In the genomic region with DNA sequence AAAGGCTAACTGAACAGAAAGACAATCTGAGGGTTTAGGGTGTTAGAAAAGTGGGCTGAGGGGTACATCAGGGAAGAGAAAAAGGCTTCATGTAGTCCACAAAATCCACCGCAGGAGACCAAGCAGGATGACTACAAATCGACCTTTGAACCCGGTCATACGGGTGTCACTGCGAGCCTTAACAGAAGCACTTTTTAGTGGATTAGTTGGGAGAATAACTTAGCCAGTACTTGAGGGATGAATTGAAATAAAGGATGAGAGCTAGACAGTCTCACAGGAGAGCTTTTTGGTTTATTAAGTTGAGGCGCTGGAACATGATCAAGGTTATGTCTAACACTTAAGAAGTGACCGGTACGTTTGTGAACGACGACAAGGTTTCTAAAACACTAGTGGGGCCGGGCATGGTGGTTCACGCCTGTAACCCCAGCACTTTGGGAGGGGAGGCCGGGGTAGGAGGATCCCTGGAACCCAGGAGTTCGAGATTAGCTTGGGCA, we compare ENCODE assay signal across 8 cellular contexts. TPM values are rescaled to one million over a fixed set of nuclear protein-coding genes. Genes with fewer than 3 reads are reported as not detected.
A peak's percentile ranks its signal among the peaks of the same experiment; 100 is the strongest.
DNase-seq lines count a peak whose midpoint lies in the region; ATAC-seq, FAIRE-seq and TF ChIP-seq lines count a peak whose summit lies in the region.

No MANE protein-coding gene starts in this region.

- peaks cover 20% of the 10 kb centered on the region for H3K4me1 Mint-ChIP-seq in Caco-2 (ENCODE audit: low read depth, unreplicated experiment)
- peaks cover 30% of the 10 kb centered on the region for H3K4me1 Mint-ChIP-seq in osteocyte (ENCODE audit: unreplicated experiment)

- no peaks in the 10 kb centered on the region for H4K20me1 ChIP-seq in OCI-LY1 (ENCODE audit: insufficient read depth, low read length)
- H4K20me1 ChIP-seq in endothelial cell of umbilical vein (replicated peaks; ENCODE audit: control insufficient read depth, extremely low read depth, insufficient read depth, low read length) = peaks cover 7% of the 10 kb centered on the region

- H3K9me3 Mint-ChIP-seq in Caco-2 (ENCODE audit: unreplicated experiment) = no peaks in the 10 kb centered on the region
- H3K9me3 Mint-ChIP-seq in osteocyte (ENCODE audit: unreplicated experiment) = no peaks in the 10 kb centered on the region

- peaks cover 19% of the 10 kb centered on the region for H3K4me1 ChIP-seq in Caco-2
- peaks cover 17% of the 10 kb centered on the region for H3K4me1 ChIP-seq in OCI-LY1 (ENCODE audit: insufficient read depth, low read length, severe bottlenecking)
- peaks cover 13% of the 10 kb centered on the region for H3K4me1 ChIP-seq in endothelial cell of umbilical vein (ENCODE audit: control insufficient read depth, extremely low read depth, insufficient read depth, low read length)

- H3K9me1 ChIP-seq in endothelial cell of umbilical vein (replicated peaks; ENCODE audit: control insufficient read depth, extremely low read depth, insufficient read depth, low read length) = no peaks in the 10 kb centered on the region

- H3K4me3 ChIP-seq in Caco-2 (ENCODE audit: low read depth, low read length) (peak overlapping the region; percentile 50), OCI-LY1 (ENCODE audit: low read depth, low read length, poor library complexity, severe bottlenecking) (peak overlapping the region; percentile 69), endothelial cell of umbilical vein (replicated peaks in 1 of 3; ENCODE audit: insufficient read depth in 1 of 3, low read depth in 1 of 3, low read length in 3 of 3) (peak overlapping the region in 2 of 3 experiments; percentile 32 to 77)

- ATAC-seq in GM18868 (IDR thresholded peaks at IDR 0.05; ENCODE audit: unreplicated experiment) (no peak), HG02610 (IDR thresholded peaks at IDR 0.05; ENCODE audit: unreplicated experiment) (no peak), HG02763 (IDR thresholded peaks at IDR 0.05; ENCODE audit: unreplicated experiment) (no peak)

- H3K79me2 ChIP-seq in OCI-LY1 (ENCODE audit: insufficient read depth, low read length) (no peaks in the 10 kb centered on the region), endothelial cell of umbilical vein (ENCODE audit: control insufficient read depth, insufficient read depth, low read length) (peaks cover 33% of the 10 kb centered on the region)

- TF ChIP-seq CTCF in Caco-2 (IDR thresholded peaks at IDR 0.05; ENCODE audit: insufficient read depth in 1 of 2, low read depth in 1 of 2, low read length in 1 of 2, severe bottlenecking in 1 of 2, unreplicated experiment in 1 of 2) = no peak
- TF ChIP-seq CTCF in OCI-LY1 (IDR thresholded peaks at IDR 0.05; ENCODE audit: low read length) = no peak
- TF ChIP-seq CTCF in endothelial cell of umbilical vein (IDR thresholded peaks at IDR 0.05; ENCODE audit: extremely low read depth in 1 of 2, insufficient read depth in 1 of 2, low read depth in 1 of 2, low read length in 2 of 2) = no peak
- no peak for TF ChIP-seq CTCF in osteocyte (IDR thresholded peaks at IDR 0.05)

- CTCF ChIA-PET in Caco-2 (lab: Charles Lee) = no interaction called here
- CTCF ChIA-PET in endothelial cell of umbilical vein (lab: Charles Lee) = no interaction called here

- POLR2A ChIA-PET in Caco-2 (lab: Charles Lee) (interaction anchor here (0.7 kb wide), 1 partner anchor 176 kb away, joined by 6 read pairs; no protein-coding TSS in a partner anchor), endothelial cell of umbilical vein (lab: Charles Lee) (no interaction called here)

- FAIRE-seq in endothelial cell of umbilical vein (lab: Jason Lieb, UNC) = no peak

- H3K27ac Mint-ChIP-seq in Caco-2 (ENCODE audit: unreplicated experiment) (peak overlapping the region; percentile 99), osteocyte (ENCODE audit: unreplicated experiment) (peak overlapping the region; percentile 96)

- H3K36me3 ChIP-seq in Caco-2 (ENCODE audit: control insufficient read depth, insufficient read depth, low read length) (no peaks in the 10 kb centered on the region), OCI-LY1 (ENCODE audit: insufficient read depth, low read length) (no peaks in the 10 kb centered on the region), endothelial cell of umbilical vein (ENCODE audit: control insufficient read depth in 2 of 2, extremely low read depth in 1 of 2, insufficient read depth in 2 of 2, low read length in 2 of 2) (no peaks in the 10 kb centered on the region)

- no peak for TF ChIP-seq POLR2A in endothelial cell of umbilical vein (IDR thresholded peaks at IDR 0.05; ENCODE audit: low read depth, low read length)

- DNase-seq in Caco-2 (peak; percentile 45 to 55), endothelial cell of umbilical vein (ENCODE audit: low read depth, low spot score) (no peak), osteocyte (ENCODE audit: extremely low spot score, unreplicated experiment) (no peak)
- DNase-seq in central memory CD4-positive, alpha-beta T cell = no peak

- H3K27me3 ChIP-seq in Caco-2 (replicated peaks; ENCODE audit: control insufficient read depth, insufficient read depth, low read length) (no peaks in the 10 kb centered on the region), OCI-LY1 (ENCODE audit: insufficient read depth, low read length) (peaks cover 2% of the 10 kb centered on the region; the same call in 1 of the 2 replicates), endothelial cell of umbilical vein (ENCODE audit: control insufficient read depth in 2 of 2, insufficient read depth in 2 of 2, low read length in 2 of 2) (no peaks in the 10 kb centered on the region)

- H2AFZ ChIP-seq in OCI-LY1 (ENCODE audit: low read length) (peak overlapping the region; percentile 65), endothelial cell of umbilical vein (ENCODE audit: low read depth, low read length) (peak overlapping the region; percentile 100)

- H3K4me3 Mint-ChIP-seq in Caco-2 (ENCODE audit: unreplicated experiment) (peak overlapping the region; percentile 95), osteocyte (ENCODE audit: unreplicated experiment) (peak overlapping the region; percentile 97)

- no peaks in the 10 kb centered on the region for H3K9me3 ChIP-seq in Caco-2
- H3K9me3 ChIP-seq in OCI-LY1 (ENCODE audit: low read length) = no peaks in the 10 kb centered on the region
- no peaks in the 10 kb centered on the region for H3K9me3 ChIP-seq in endothelial cell of umbilical vein (replicated peaks; ENCODE audit: control insufficient read depth, insufficient read depth, low read length)

- peak overlapping the region; percentile 62; the same call in 1 of the 2 replicates for H3K9ac ChIP-seq in OCI-LY1 (ENCODE audit: low read length)
- H3K9ac ChIP-seq in endothelial cell of umbilical vein (replicated peaks; ENCODE audit: extremely low read depth, insufficient read depth, low read length) = peak overlapping the region; percentile 88

- no peaks in the 10 kb centered on the region for H3K9me2 ChIP-seq in OCI-LY1 (ENCODE audit: low read depth, low read length)

- no peak overlapping the region for H3K27ac ChIP-seq in OCI-LY1 (ENCODE audit: low read depth, low read length, poor library complexity, severe bottlenecking)
- H3K27ac ChIP-seq in endothelial cell of umbilical vein (ENCODE audit: insufficient read depth, low read depth, low read length) = peak overlapping the region; percentile 90

- intact Hi-C loops in Caco-2 (cut with micrococcal nuclease; ENCODE audit: unreplicated experiment) = no loop called here
- intact Hi-C loops in endothelial cell of umbilical vein (cut with micrococcal nuclease) = no loop called here

- dilution Hi-C loops in endothelial cell of umbilical vein (cut with MboI; ENCODE audit: extremely low pct_ligation_motif_present, low sequenced_read_pairs) = no loop called here

- H3F3A ChIP-seq in OCI-LY1 (ENCODE audit: insufficient read depth, low read length) = 0 out of 2 replicates have a peak, but pooled peaks cover 5% of the 10 kb centered on the region

- H3K36me3 Mint-ChIP-seq in Caco-2 (ENCODE audit: insufficient read depth, unreplicated experiment) (peaks cover 22% of the 10 kb centered on the region), osteocyte (ENCODE audit: unreplicated experiment) (no peaks in the 10 kb centered on the region)

- H3K27me3 Mint-ChIP-seq in Caco-2 (ENCODE audit: insufficient read depth, unreplicated experiment) (no peaks in the 10 kb centered on the region), osteocyte (ENCODE audit: unreplicated experiment) (no peaks in the 10 kb centered on the region)

- BruUV-seq in Caco-2 (replicated peaks; lab: Mats Ljungman, UMichigan) = no TSS peak
- no TSS peak for BruUV-seq in endothelial cell of umbilical vein (replicated peaks; lab: Mats Ljungman, UMichigan)

- H3K4me2 ChIP-seq in OCI-LY1 (ENCODE audit: low read length) (peak overlapping the region; percentile 86), endothelial cell of umbilical vein (ENCODE audit: insufficient read depth, low read length) (peak overlapping the region; percentile 91)

TF ChIP-seq in endothelial cell of umbilical vein, 7 proteins besides CTCF, POLR2A, EP300 and RAD21:
- TF ChIP-seq GATA2 (IDR thresholded peaks at IDR 0.05; ENCODE audit: insufficient read depth, insufficient read length, low read depth, low read length) (no peak), MAX (IDR thresholded peaks at IDR 0.05; ENCODE audit: insufficient read depth, insufficient read length) (no peak), EZH2 (IDR thresholded peaks at IDR 0.05; ENCODE audit: borderline replicate concordance, low read depth, low read length, severe bottlenecking) (no peak), FOS (IDR thresholded peaks at IDR 0.05; ENCODE audit: borderline replicate concordance, insufficient read depth, low read length) (no peak), MYC (IDR thresholded peaks at IDR 0.05; ENCODE audit: low read depth, low read length) (no peak), JUN (IDR thresholded peaks at IDR 0.05; ENCODE audit: borderline replicate concordance, insufficient read depth, insufficient read length, low read depth) (no peak), POLR2AphosphoS5 (IDR thresholded peaks at IDR 0.05; ENCODE audit: insufficient read depth, low read depth, low read length) (no peak)

RNA-seq across cellular contexts. Expression of gene SOCS5, which starts 1.2 kb away (rescaled TPM):
- total RNA-seq in Caco-2 (2022) (19.7 and 19.8 TPM in 2 replicates), endothelial cell of umbilical vein (9.0 and 9.3 TPM in 2 replicates), osteocyte (23.4 and 24.1 TPM in 2 replicates)
- polyA plus RNA-seq in endothelial cell of umbilical vein = 3.6 and 4.4 TPM in 2 replicates
- polyA plus RNA-seq in endothelial cell of umbilical vein (2011; cell fraction: cytosol; rRNA removed) = 4.6 and 4.9 TPM in 2 replicates
- polyA plus RNA-seq in endothelial cell of umbilical vein (2011; cell fraction: nucleus; rRNA removed) = 5.0 and 5.3 TPM in 2 replicates
- 6.1 and 7.5 TPM in 2 replicates for polyA plus RNA-seq in endothelial cell of umbilical vein (2012)
- 13.8 and 14.9 TPM in 2 replicates for polyA minus RNA-seq in endothelial cell of umbilical vein
- polyA minus RNA-seq in endothelial cell of umbilical vein (2011; cell fraction: cytosol; rRNA and poly(A)+ RNA removed) = 8.1 TPM
- 10.9 and 14.4 TPM in 2 replicates for polyA minus RNA-seq in endothelial cell of umbilical vein (2011; cell fraction: nucleus; rRNA and poly(A)+ RNA removed)

Comparison
In these comparisons a context has a peak if more than half of its experiments do, and no peak if none do; other contexts are left out.
1. DNase-seq: peak in Caco-2 (2 of 2); none in endothelial cell of umbilical vein (single experiment), osteocyte (single experiment) and central memory CD4-positive, alpha-beta T cell (single experiment).
2. Peak in every context shown above with its lines, with median percentiles within 50 percentile points of each other: H3K4me3 ChIP-seq.